In genomic region chr4:2011634-2012033, GRCh38 we compare ENCODE assay signal across 2 cellular contexts.
A peak's percentile ranks its signal among the peaks of the same experiment; 100 is the strongest.
TF ChIP-seq lines count a peak whose summit lies in the region.
"Not testable (repeated sequence)": the region's sequence is repeated elsewhere in the genome, so short reads cannot be mapped to it uniquely, and the experiment has no call there.

No MANE protein-coding gene starts in this region.

TF ChIP-seq in IMR-90, 13 proteins besides CTCF, POLR2A, EP300 and RAD21:
- peak; percentile 41 for TF ChIP-seq CEBPB (IDR thresholded peaks at IDR 0.05; ENCODE audit: low read depth, low read length)

TF ChIP-seq in K562, 482 proteins besides CTCF, POLR2A, EP300 and RAD21:
- TF ChIP-seq ATF3 (IDR thresholded peaks at IDR 0.05): peak; percentile 33; the same call in 1 of the 2 replicates
- not testable (repeated sequence) for TF ChIP-seq ATF3 (CRISPR knock-in tag; conservative IDR thresholded peaks at IDR 0.05)
- peak; percentile 55 for TF ChIP-seq CEBPB (tag; IDR thresholded peaks at IDR 0.05)
- peak; percentile 17; the same call in 1 of the 2 replicates for TF ChIP-seq CEBPG (CRISPR knock-in tag; IDR thresholded peaks at IDR 0.05)
- TF ChIP-seq CEBPG (tag; conservative IDR thresholded peaks at IDR 0.05 in 1 of 2, IDR thresholded peaks at IDR 0.05 in 1 of 2): peak in 1 of 2 experiments; percentile 45; a peak in 1 of 4 replicates
